In genomic region chr9:128887914-128888350, GRCh38 we compare ENCODE assay signal across 12 cellular contexts. TPM values are rescaled to one million over a fixed set of nuclear protein-coding genes. Genes with fewer than 3 reads are reported as not detected.
DNase-seq lines count a peak whose midpoint lies in the region; ATAC-seq and TF ChIP-seq lines count a peak whose summit lies in the region.
"Had no signal": no experiment of that assay in that cellular context is flagged by ENCODE, and none has a peak within 500 bp of the region (broad histone marks: within the 10 kb centered on the region; RNA-seq: fewer than 3 reads in every experiment).

No MANE protein-coding gene starts in this region.

- DNase-seq in H7 (peak; percentile 90), right atrium auricular region (ENCODE audit: low spot score) (no peak), gastrocnemius medialis (no peak), T-cell (no peak), NCI-H1105 treated with DMSO at 0.1 percent for 48 hours (lab: John Stamatoyannopoulos, UW) (no peak)
- no peak for DNase-seq in activated CD4-positive, alpha-beta T cell treated with anti-CD3 and anti-CD28 coated beads for 48 hours
- DNase-seq in activated CD8-positive, alpha-beta memory T cell treated with anti-CD3 and anti-CD28 coated beads, Interleukin-2, amount 50 U/mL, for 4 hours, result no peak
- DNase-seq: mucosa of descending colon, MV-4-11, T1000, thyroid gland had no signal

- H3K36me3 Mint-ChIP-seq in T-cell, result peaks cover 20% of the 10 kb centered on the region

- no peaks in the 10 kb centered on the region for H3K9me3 ChIP-seq in right atrium auricular region
- no peaks in the 10 kb centered on the region for H3K9me3 ChIP-seq in gastrocnemius medialis
- H3K9me3 ChIP-seq: mucosa of descending colon, thyroid gland had no signal

- in situ Hi-C loops in gastrocnemius medialis (cut with MboI; ENCODE audit: low sequenced_read_pairs in 4 of 4), result no loop called here

- no peak overlapping the region for H3K4me3 Mint-ChIP-seq in T-cell

- no peak for TF ChIP-seq CTCF in VCaP (conservative IDR thresholded peaks at IDR 0.05)
- TF ChIP-seq CTCF in right atrium auricular region (IDR thresholded peaks at IDR 0.05), result no peak
- TF ChIP-seq CTCF in gastrocnemius medialis (IDR thresholded peaks at IDR 0.05 in 4 of 5, conservative IDR thresholded peaks at IDR 0.05 in 1 of 5), result no peak

- peak overlapping the region in 1 of 2 donors; percentile 55 for H3K27ac Mint-ChIP-seq in T-cell

- intact Hi-C loops in gastrocnemius medialis (cut with DNase I; ENCODE audit: low total_unique reads), result no loop called here

- H3K36me3 ChIP-seq in H7 (replicated peaks; ENCODE audit: control insufficient read depth, insufficient read depth, low read length) (peaks cover 12% of the 10 kb centered on the region), right atrium auricular region (peaks cover 66% of the 10 kb centered on the region), gastrocnemius medialis (peaks cover 0 to 37% of the 10 kb centered on the region in 2 donors)

- ATAC-seq in gastrocnemius medialis, result no peak
- ATAC-seq in T-cell (replicated peaks in 1 of 4), result no peak
- ATAC-seq: mucosa of descending colon had no signal

- H3K9me3 Mint-ChIP-seq in T-cell, result no peaks in the 10 kb centered on the region

- H3K27ac ChIP-seq in VCaP (peak overlapping the region; percentile 42), right atrium auricular region (peak overlapping the region; percentile 22 to 62), gastrocnemius medialis (peak overlapping the region in 3 of 4 donors; percentile 46 to 54 (median 48))

- CTCF ChIA-PET in T-cell (lab: Charles Lee), result no interaction called here

- H3K27me3 Mint-ChIP-seq in T-cell, result no peaks in the 10 kb centered on the region

- peaks cover 60 to 78% (median 72%) of the 10 kb centered on the region in 3 donors for H3K4me1 Mint-ChIP-seq in T-cell

- POLR2A ChIA-PET in T-cell (lab: Charles Lee), result interaction anchor here in 1 of 2 donors (0.6 kb wide), 1 partner anchor 109 kb away, joined by 4 read pairs; no protein-coding TSS in a partner anchor

- H3K4me1 ChIP-seq in right atrium auricular region, result peaks cover 0 to 85% of the 10 kb centered on the region in 2 donors
- H3K4me1 ChIP-seq in gastrocnemius medialis, result peaks cover 42 to 52% of the 10 kb centered on the region in 2 donors

- H3K27me3 ChIP-seq in H7 (ENCODE audit: control insufficient read depth, insufficient read depth, low read length) (no peaks in the 10 kb centered on the region), right atrium auricular region (no peaks in the 10 kb centered on the region), gastrocnemius medialis (no peaks in the 10 kb centered on the region)
- H3K27me3 ChIP-seq: thyroid gland had no signal

- H3K4me3 ChIP-seq in H7 (ENCODE audit: insufficient read depth, low read depth, low read length), result no peak overlapping the region
- no peak overlapping the region for H3K4me3 ChIP-seq in right atrium auricular region
- peak overlapping the region in 1 of 4 donors; percentile 4 for H3K4me3 ChIP-seq in gastrocnemius medialis
- H3K4me3 ChIP-seq: mucosa of descending colon, thyroid gland had no signal

- no peak for TF ChIP-seq POLR2A in gastrocnemius medialis (IDR thresholded peaks at IDR 0.05)

RNA-seq across cellular contexts. Expression of gene LRRC8A, which starts 6.0 kb away (rescaled TPM):
- 67.2 and 76.0 TPM in 2 replicates for total RNA-seq in H7 (2014; rRNA removed; shearing (Covaris generic))
- total RNA-seq in right atrium auricular region, result 10 to 100 TPM; 45.3 to 65.9 TPM
- 10 to 100 TPM; 24.4 to 28.4 (median 27.0) TPM for total RNA-seq in gastrocnemius medialis
- 10 to 100 TPM; 30.7 to 34.3 (median 33.9) TPM for total RNA-seq in T-cell

RNA-seq across cellular contexts. Expression of gene KYAT1, which starts 6.2 kb away (rescaled TPM):
- total RNA-seq in H7 (2014; rRNA removed; shearing (Covaris generic)), result 47.9 and 49.0 TPM in 2 replicates
- total RNA-seq in right atrium auricular region, result 10 to 100 TPM; 10.1 to 15.1 TPM
- total RNA-seq in gastrocnemius medialis, result 1 to 10 TPM; 4.7 to 7.4 (median 5.8) TPM
- total RNA-seq in T-cell, result 10 to 100 TPM in 4 of 5 donors, 1 to 10 TPM in 1; 9.7 to 15.6 (median 11.7) TPM

RNA-seq across cellular contexts. Expression of gene PHYHD1, which starts 32.9 kb away (rescaled TPM):
- total RNA-seq in H7 (2014; rRNA removed; shearing (Covaris generic)), result 24.3 and 27.2 TPM in 2 replicates
- total RNA-seq in right atrium auricular region (10 to 100 TPM; 21.3 to 51.9 TPM), gastrocnemius medialis (10 to 100 TPM in 3 of 4 donors, 1 to 10 TPM in 1; 9.5 to 39.3 (median 30.3) TPM), T-cell (1 to 10 TPM in 3 of 5 donors, under 1 TPM in 2; 0.53 to 5.5 (median 3.3) TPM)

RNA-seq across cellular contexts. Expression of gene SPOUT1, which starts 58.3 kb away (rescaled TPM):
- total RNA-seq in H7 (2014; rRNA removed; shearing (Covaris generic)), result 49.0 and 70.7 TPM in 2 replicates
- total RNA-seq in right atrium auricular region (10 to 100 TPM in 1 of 2 donors, 1 to 10 TPM in 1; 8.5 to 11.6 TPM), gastrocnemius medialis (10 to 100 TPM; 10.7 to 29.3 (median 14.9) TPM), T-cell (10 to 100 TPM; 43.7 to 89.4 (median 82.6) TPM)

RNA-seq across cellular contexts. Expression of gene DOLK, which starts 59.5 kb away (rescaled TPM):
- 18.6 and 20.9 TPM in 2 replicates for total RNA-seq in H7 (2014; rRNA removed; shearing (Covaris generic))
- total RNA-seq in right atrium auricular region, result 10 to 100 TPM; 13.9 to 14.4 TPM
- 10 to 100 TPM in 1 of 4 donors, 1 to 10 TPM in 3; 6.5 to 11.8 (median 6.6) TPM for total RNA-seq in gastrocnemius medialis
- total RNA-seq in T-cell, result 10 to 100 TPM in 2 of 5 donors, 1 to 10 TPM in 3; 5.4 to 11.6 (median 10.0) TPM
